20 cellular contexts compared by ENCODE assay signal in the genomic region with DNA sequence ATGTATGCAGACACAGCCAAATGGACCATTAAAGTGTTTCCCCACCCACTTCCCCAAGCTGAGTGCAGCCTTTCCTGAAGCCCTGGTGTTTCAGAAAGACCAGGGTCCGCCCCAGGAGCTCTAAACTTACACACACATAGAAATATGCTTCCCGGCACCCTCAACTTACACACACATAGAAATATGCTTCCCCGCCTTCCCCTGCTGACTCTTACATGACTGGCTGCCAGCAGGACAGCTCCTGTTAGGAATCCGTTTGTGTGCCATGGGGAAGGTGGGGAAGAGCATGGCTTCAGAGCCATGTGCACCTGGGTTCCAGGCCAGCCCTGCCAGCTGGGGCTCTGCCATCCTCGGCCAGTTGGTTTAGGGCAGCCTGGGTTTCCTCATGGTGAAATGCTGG. TPM values are rescaled to one million over a fixed set of nuclear protein-coding genes. Genes with fewer than 3 reads are reported as not detected.
DNase-seq lines count a peak whose midpoint lies in the region; ATAC-seq, FAIRE-seq and TF ChIP-seq lines count a peak whose summit lies in the region.
"Had no signal": no experiment of that assay in that cellular context is flagged by ENCODE, and none has a peak within 500 bp of the region (broad histone marks: within the 10 kb centered on the region; RNA-seq: fewer than 3 reads in every experiment).

No MANE protein-coding gene starts in this region.

- H3K27me3 ChIP-seq in left lung (no peaks in the 10 kb centered on the region), HAP-1 (ENCODE audit: low read depth) (no peaks in the 10 kb centered on the region)
- H3K27me3 ChIP-seq: stomach had no signal

- in situ Hi-C loops in HAP-1 (cut with MboI; ENCODE audit: low sequenced_read_pairs) = loop anchor here (10.0 to 25.0 kb wide), 2 partner anchors 895 to 1058 kb away; no protein-coding TSS in a partner anchor

- FAIRE-seq in HTR-8/SVneo (lab: Jason Lieb, UNC) = no peak
- FAIRE-seq in D721Med (lab: Jason Lieb, UNC) = no peak
- FAIRE-seq: GM12878 had no signal

- H3K4me1 ChIP-seq in left lung (peaks cover 24 to 32% of the 10 kb centered on the region in 2 donors), HAP-1 (no peaks in the 10 kb centered on the region)

- H3K4me3 Mint-ChIP-seq in chondrocyte (ENCODE audit: unreplicated experiment) = no peak overlapping the region
- H3K4me3 Mint-ChIP-seq in stimulated activated effector memory CD8-positive, alpha-beta T cell treated with anti-CD3 and anti-CD28 coated beads, Interleukin-12 subunit alpha, Interleukin-12 subunit beta, amount 100 ng/mL, for 72 hours = no peak overlapping the region
- H3K4me3 Mint-ChIP-seq: activated CD8-positive, alpha-beta T cell treated with anti-CD3 and anti-CD28 coated beads for 36 hours; activated naive CD8-positive, alpha-beta T cell treated with anti-CD3 and anti-CD28 coated beads, Interleukin-2, amount 10 ng/mL, durations not matched to agents 7 days and 5 days; activated T-cell treated with anti-CD3 and anti-CD28 coated beads, Interleukin-2, amount 50 U/mL, for 72 hours; CD8-positive, alpha-beta memory T cell; immature natural killer cell had no signal

- no peaks in the 10 kb centered on the region for H3K27me3 Mint-ChIP-seq in chondrocyte (ENCODE audit: low read depth)

- peaks cover 5% of the 10 kb centered on the region for H3K36me3 Mint-ChIP-seq in chondrocyte (ENCODE audit: low read depth)
- H3K36me3 Mint-ChIP-seq in stimulated activated effector memory CD8-positive, alpha-beta T cell treated with anti-CD3 and anti-CD28 coated beads, Interleukin-12 subunit alpha, Interleukin-12 subunit beta, amount 100 ng/mL, for 72 hours = no peaks in the 10 kb centered on the region
- H3K36me3 Mint-ChIP-seq: activated naive CD8-positive, alpha-beta T cell treated with anti-CD3 and anti-CD28 coated beads, Interleukin-2, amount 10 ng/mL, durations not matched to agents 7 days and 5 days; immature natural killer cell had no signal

- H3K4me1 Mint-ChIP-seq in chondrocyte (ENCODE audit: low read depth) = peaks cover 51% of the 10 kb centered on the region
- H3K4me1 Mint-ChIP-seq in stimulated activated effector memory CD8-positive, alpha-beta T cell treated with anti-CD3 and anti-CD28 coated beads, Interleukin-12 subunit alpha, Interleukin-12 subunit beta, amount 100 ng/mL, for 72 hours = peaks cover 13% of the 10 kb centered on the region

- H3K36me3 ChIP-seq in left lung = no peaks in the 10 kb centered on the region
- no peaks in the 10 kb centered on the region for H3K36me3 ChIP-seq in HAP-1 (replicated peaks)
- H3K36me3 ChIP-seq: stomach, WERI-Rb-1 had no signal

- peak overlapping the region in 1 of 2 donors; percentile 39 for H3K27ac ChIP-seq in left lung
- H3K27ac ChIP-seq: WERI-Rb-1 had no signal

- no peaks in the 10 kb centered on the region for H3K9me3 Mint-ChIP-seq in chondrocyte (ENCODE audit: low read depth)
- H3K9me3 Mint-ChIP-seq in stimulated activated effector memory CD8-positive, alpha-beta T cell treated with anti-CD3 and anti-CD28 coated beads, Interleukin-12 subunit alpha, Interleukin-12 subunit beta, amount 100 ng/mL, for 72 hours = no peaks in the 10 kb centered on the region
- H3K9me3 Mint-ChIP-seq: activated CD8-positive, alpha-beta T cell treated with anti-CD3 and anti-CD28 coated beads for 36 hours; activated naive CD8-positive, alpha-beta T cell treated with anti-CD3 and anti-CD28 coated beads, Interleukin-2, amount 10 ng/mL, durations not matched to agents 7 days and 5 days; activated T-cell treated with anti-CD3 and anti-CD28 coated beads, Interleukin-2, amount 50 U/mL, for 72 hours; CD8-positive, alpha-beta memory T cell; immature natural killer cell had no signal

- no peak for TF ChIP-seq CTCF in chondrocyte (IDR thresholded peaks at IDR 0.05)
- no peak for TF ChIP-seq CTCF in left lung (IDR thresholded peaks at IDR 0.05)
- no peak for TF ChIP-seq CTCF in D721Med (IDR thresholded peaks at IDR 0.05; ENCODE audit: insufficient read depth, missing control alignments)

- H3K4me3 ChIP-seq in left lung = no peak overlapping the region
- H3K4me3 ChIP-seq in HAP-1 = no peak overlapping the region
- H3K4me3 ChIP-seq: GM12878, stomach had no signal

- DNase-seq in AG08395 (ENCODE audit: low spot score) = peak; percentile 63
- DNase-seq in HCEC 1CT = peak; percentile 73
- no peak for DNase-seq in chondrocyte (ENCODE audit: low spot score)
- DNase-seq in left lung = no peak
- no peak for DNase-seq in HTR-8/SVneo (ENCODE audit: insufficient read length, low spot score)
- no peak for DNase-seq in HAP-1 (ENCODE audit: low spot score in 2 of 2)
- DNase-seq in D721Med (ENCODE audit: insufficient read length, low spot score) = no peak
- DNase-seq in stimulated activated effector memory CD8-positive, alpha-beta T cell treated with anti-CD3 and anti-CD28 coated beads, Interleukin-12 subunit alpha, Interleukin-12 subunit beta, amount 100 ng/mL, for 72 hours (ENCODE audit: low spot score in 2 of 2) = no peak
- DNase-seq: activated CD8-positive, alpha-beta T cell treated with anti-CD3 and anti-CD28 coated beads for 36 hours; activated naive CD8-positive, alpha-beta T cell treated with anti-CD3 and anti-CD28 coated beads, Interleukin-2, amount 10 ng/mL, durations not matched to agents 7 days and 5 days; activated T-cell treated with anti-CD3 and anti-CD28 coated beads, Interleukin-2, amount 50 U/mL, for 72 hours; CD8-positive, alpha-beta memory T cell; immature natural killer cell; NCI-H1930; NCI-H446 treated with DMSO at 0.1 percent for 48 hours; retina; stomach; WERI-Rb-1 had no signal

- H3K27ac Mint-ChIP-seq in chondrocyte (ENCODE audit: unreplicated experiment) = peak overlapping the region; percentile 80
- H3K27ac Mint-ChIP-seq in stimulated activated effector memory CD8-positive, alpha-beta T cell treated with anti-CD3 and anti-CD28 coated beads, Interleukin-12 subunit alpha, Interleukin-12 subunit beta, amount 100 ng/mL, for 72 hours = no peak overlapping the region
- H3K27ac Mint-ChIP-seq: activated CD8-positive, alpha-beta T cell treated with anti-CD3 and anti-CD28 coated beads for 36 hours; activated naive CD8-positive, alpha-beta T cell treated with anti-CD3 and anti-CD28 coated beads, Interleukin-2, amount 10 ng/mL, durations not matched to agents 7 days and 5 days; activated T-cell treated with anti-CD3 and anti-CD28 coated beads, Interleukin-2, amount 50 U/mL, for 72 hours; immature natural killer cell had no signal

- peak; percentile 5 for ATAC-seq in left lung
- no peak for ATAC-seq in stimulated activated effector memory CD8-positive, alpha-beta T cell treated with anti-CD3 and anti-CD28 coated beads, Interleukin-12 subunit alpha, Interleukin-12 subunit beta, amount 100 ng/mL, for 72 hours
- ATAC-seq: activated CD8-positive, alpha-beta T cell treated with anti-CD3 and anti-CD28 coated beads for 36 hours; Right ventricle myocardium inferior had no signal

- intact Hi-C loops in left lung (cut with DNase I) = no loop called here

- H3K9me3 ChIP-seq in left lung (no peaks in the 10 kb centered on the region), HAP-1 (no peaks in the 10 kb centered on the region)
- H3K9me3 ChIP-seq: stomach had no signal

RNA-seq across cellular contexts. Expression of a gene that starts 3.6 kb away (rescaled TPM):
- total RNA-seq in chondrocyte (47.1 to 105 TPM (median 50.3 TPM) in 3 replicates), left lung (100 to 1,000 TPM in 1 of 2 donors, 10 to 100 TPM in 1; 74.0 to 102 TPM)
- total RNA-seq: activated CD8-positive, alpha-beta T cell treated with anti-CD3 and anti-CD28 coated beads for 36 hours had no signal

RNA-seq across cellular contexts. Expression of a gene that starts 53.6 kb away (rescaled TPM):
- total RNA-seq in chondrocyte (29.1 to 33.3 TPM (median 31.3 TPM) in 3 replicates), left lung (10 to 100 TPM; 33.2 to 34.8 TPM)

RNA-seq across cellular contexts. Expression of a gene that starts 53.7 kb away (rescaled TPM):
- total RNA-seq in chondrocyte (60.3 to 69.8 TPM (median 63.4 TPM) in 3 replicates), left lung (100 to 1,000 TPM in 1 of 2 donors, 10 to 100 TPM in 1; 86.8 to 129 TPM)

Comparison
In these comparisons a context has a peak if more than half of its experiments do, and no peak if none do; other contexts are left out.
1. DNase-seq: peak in AG08395 (single experiment) and HCEC 1CT (single experiment); none in chondrocyte (single experiment), left lung (0 of 2), HTR-8/SVneo (single experiment), HAP-1 (0 of 2), D721Med (single experiment) and stimulated activated effector memory CD8-positive, alpha-beta T cell treated with anti-CD3 and anti-CD28 coated beads, Interleukin-12 subunit alpha, Interleukin-12 subunit beta, amount 100 ng/mL, for 72 hours (0 of 2).